15 cellular contexts compared by ENCODE assay signal in the genomic region with DNA sequence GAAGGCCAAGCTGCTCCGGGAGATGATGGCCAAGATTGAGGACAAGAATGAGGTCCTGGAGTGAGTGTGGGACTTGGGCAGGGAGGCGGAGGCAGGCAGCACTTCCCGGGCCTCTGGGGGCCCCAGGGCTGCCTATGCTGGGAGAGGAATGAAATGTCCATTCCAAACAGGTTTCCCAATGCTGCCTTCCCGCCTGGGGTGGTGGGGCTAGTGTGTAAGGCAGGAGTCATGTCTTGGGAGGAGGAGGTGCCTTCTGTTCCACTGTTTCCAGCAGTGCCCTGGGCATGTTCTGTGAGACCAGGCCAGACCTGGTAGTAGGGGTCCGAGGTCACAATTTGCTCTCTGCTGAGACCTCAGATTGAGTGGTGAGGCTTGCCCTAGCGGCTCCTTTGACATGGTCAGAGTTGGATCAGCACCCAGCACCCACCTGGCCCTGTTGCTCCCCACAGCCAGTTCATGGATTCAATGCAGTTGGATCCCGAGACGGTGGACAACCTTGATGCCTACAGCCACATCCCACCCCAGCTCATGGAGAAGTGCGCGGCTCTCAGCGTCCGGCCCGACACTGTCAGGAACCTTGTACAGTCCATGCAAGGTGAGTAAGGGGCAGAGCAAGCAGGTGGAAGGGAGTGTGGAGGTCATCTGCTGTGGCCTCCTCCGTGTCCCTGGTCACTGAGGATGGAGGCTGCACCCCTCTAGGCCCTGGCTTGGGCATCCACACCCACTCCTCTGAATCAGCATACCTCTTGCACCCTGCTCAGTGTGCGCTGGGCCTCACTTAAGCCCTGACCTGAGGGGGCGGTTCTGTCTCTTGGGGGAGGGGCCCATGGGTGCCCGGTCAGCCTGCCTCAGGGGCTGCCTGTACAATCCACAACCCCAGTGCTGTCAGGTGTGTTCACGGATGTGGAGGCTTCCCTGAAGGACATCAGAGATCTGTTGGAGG.
"Had no signal": no experiment of that assay in that cellular context is flagged by ENCODE, and none has a peak within 500 bp of the region (broad histone marks: within the 10 kb centered on the region; RNA-seq: fewer than 3 reads in every experiment).

No MANE protein-coding gene starts in this region.

- H3K9me3 ChIP-seq: heart left ventricle, left ventricle myocardium inferior, stomach, thoracic aorta had no signal

- H3K27me3 ChIP-seq: cardiac muscle cell, heart left ventricle, stomach had no signal

- H3K9me3 Mint-ChIP-seq: activated T-helper 17 cell treated with anti-CD3 and anti-CD28 coated beads, Interleukin-2, amount 50 U/mL, for 72 hours; memory B cell; natural killer cell; T-helper 1 cell treated with Interleukin-12 subunit alpha and Interleukin-12 subunit beta and Interleukin-4 antibody, amounts not matched to agents 30 μg/mL and 1 μg/mL, for 36 hours had no signal

- DNase-seq: activated CD4-positive, alpha-beta T cell treated with anti-CD3 and anti-CD28 coated beads, Interleukin-2, amount 50 U/mL, for 48 hours; activated CD4-positive, CD25-positive, alpha-beta regulatory T cell; activated CD8-positive, alpha-beta memory T cell treated with anti-CD3 and anti-CD28 coated beads, Interleukin-2, amount 50 U/mL, for 48 hours; heart left ventricle; islet precursor cell; left ventricle myocardium inferior; natural killer cell; stimulated activated CD4-positive, alpha-beta T cell treated with anti-CD3 and anti-CD28 coated beads, Interleukin-12 subunit alpha, Interleukin-12 subunit beta, amount 100 ng/mL, for 4 hours; stomach had no signal

- H3K27ac ChIP-seq: cardiac muscle cell, heart left ventricle, left ventricle myocardium inferior, stomach, thoracic aorta had no signal

- ATAC-seq: activated T-helper 17 cell treated with anti-CD3 and anti-CD28 coated beads, Interleukin-2, amount 50 U/mL, for 72 hours; heart left ventricle; natural killer cell had no signal

- H3K4me1 Mint-ChIP-seq: activated T-helper 17 cell treated with anti-CD3 and anti-CD28 coated beads, Interleukin-2, amount 50 U/mL, for 72 hours; natural killer cell had no signal

- H3K36me3 Mint-ChIP-seq: activated naive CD8-positive, alpha-beta T cell; natural killer cell had no signal

- H3K27ac Mint-ChIP-seq: activated naive CD8-positive, alpha-beta T cell; activated T-helper 17 cell treated with anti-CD3 and anti-CD28 coated beads, Interleukin-2, amount 50 U/mL, for 72 hours; memory B cell; T-helper 1 cell treated with Interleukin-12 subunit alpha and Interleukin-12 subunit beta and Interleukin-4 antibody, amounts not matched to agents 30 μg/mL and 1 μg/mL, for 36 hours had no signal

- H3K4me3 Mint-ChIP-seq: activated naive CD8-positive, alpha-beta T cell; activated T-helper 17 cell treated with anti-CD3 and anti-CD28 coated beads, Interleukin-2, amount 50 U/mL, for 72 hours; memory B cell; natural killer cell; T-helper 1 cell treated with Interleukin-12 subunit alpha and Interleukin-12 subunit beta and Interleukin-4 antibody, amounts not matched to agents 30 μg/mL and 1 μg/mL, for 36 hours had no signal

- H3K4me3 ChIP-seq: cardiac muscle cell, heart left ventricle, left ventricle myocardium inferior, stomach, thoracic aorta had no signal

- H3K27me3 Mint-ChIP-seq: activated naive CD8-positive, alpha-beta T cell; activated T-helper 17 cell treated with anti-CD3 and anti-CD28 coated beads, Interleukin-2, amount 50 U/mL, for 72 hours; memory B cell had no signal
